In genomic region chr19:34320277-34320676, GRCh38 we compare ENCODE assay signal across 15 cellular contexts. TPM values are rescaled to one million over a fixed set of nuclear protein-coding genes. Genes with fewer than 3 reads are reported as not detected.
A peak's percentile ranks its signal among the peaks of the same experiment; 100 is the strongest.
DNase-seq lines count a peak whose midpoint lies in the region; ATAC-seq, FAIRE-seq and TF ChIP-seq lines count a peak whose summit lies in the region.
"Had no signal": no experiment of that assay in that cellular context is flagged by ENCODE, and none has a peak within 500 bp of the region (broad histone marks: within the 10 kb centered on the region; RNA-seq: fewer than 3 reads in every experiment).

No MANE protein-coding gene starts in this region.

- H3K9me3 ChIP-seq in endothelial cell of umbilical vein (replicated peaks; ENCODE audit: control insufficient read depth, insufficient read depth, low read length) = no peaks in the 10 kb centered on the region
- H3K9me3 ChIP-seq in tibial nerve = no peaks in the 10 kb centered on the region
- H3K9me3 ChIP-seq: lower lobe of right lung had no signal

- no peak overlapping the region for H3K4me3 Mint-ChIP-seq in neural crest cell
- H3K4me3 Mint-ChIP-seq: activated CD8-positive, alpha-beta T cell treated with anti-CD3 and anti-CD28 coated beads, Interleukin-2, amount 10 ng/mL, durations not matched to agents 7 days and 5 days had no signal

- peak; percentile 8 for FAIRE-seq in endothelial cell of umbilical vein (lab: Jason Lieb, UNC)
- FAIRE-seq: A204.1, GM12892 had no signal

- TF ChIP-seq CTCF in endothelial cell of umbilical vein (IDR thresholded peaks at IDR 0.05; ENCODE audit: extremely low read depth in 1 of 2, insufficient read depth in 1 of 2, low read depth in 1 of 2, low read length in 2 of 2) (no peak), neural crest cell (conservative IDR thresholded peaks at IDR 0.05) (no peak), tibial nerve (IDR thresholded peaks at IDR 0.05) (no peak)

- H3K27me3 Mint-ChIP-seq in neural crest cell (ENCODE audit: low read depth) = no peaks in the 10 kb centered on the region

- peak overlapping the region; percentile 58 for H3K27ac Mint-ChIP-seq in neural crest cell (ENCODE audit: unreplicated experiment)
- H3K27ac Mint-ChIP-seq: activated CD8-positive, alpha-beta T cell treated with anti-CD3 and anti-CD28 coated beads, Interleukin-2, amount 10 ng/mL, durations not matched to agents 7 days and 5 days had no signal

- H2AFZ ChIP-seq in endothelial cell of umbilical vein (ENCODE audit: low read depth, low read length) = no peak overlapping the region

- peaks cover 11% of the 10 kb centered on the region for H3K36me3 Mint-ChIP-seq in neural crest cell (ENCODE audit: low read depth)

- H3K4me1 Mint-ChIP-seq in neural crest cell = peaks cover 4% of the 10 kb centered on the region

- POLR2A ChIA-PET in endothelial cell of umbilical vein (lab: Charles Lee) = interaction anchor here (0.7 to 1.3 kb wide), 2 partner anchors 11 to 50 kb away, joined by 3 to 5 read pairs; no protein-coding TSS in a partner anchor

- TF ChIP-seq POLR2A in endothelial cell of umbilical vein (IDR thresholded peaks at IDR 0.05; ENCODE audit: low read depth, low read length) (no peak), tibial nerve (IDR thresholded peaks at IDR 0.05) (no peak)

- H3K27ac ChIP-seq in endothelial cell of umbilical vein (ENCODE audit: insufficient read depth, low read depth, low read length) = peak overlapping the region; percentile 98
- H3K27ac ChIP-seq in tibial nerve = peak overlapping the region in 3 of 4 donors; percentile 22 to 80 (median 50)
- H3K27ac ChIP-seq: lower lobe of right lung had no signal

- H4K20me1 ChIP-seq in endothelial cell of umbilical vein (replicated peaks; ENCODE audit: control insufficient read depth, extremely low read depth, insufficient read depth, low read length) = no peaks in the 10 kb centered on the region

- H3K4me3 ChIP-seq in endothelial cell of umbilical vein (replicated peaks in 1 of 3; ENCODE audit: insufficient read depth in 1 of 3, low read depth in 1 of 3, low read length in 3 of 3) (no peak overlapping the region), tibial nerve (no peak overlapping the region)
- H3K4me3 ChIP-seq: lower lobe of right lung had no signal

- CTCF ChIA-PET in endothelial cell of umbilical vein (lab: Charles Lee) = interaction anchor here (0.8 to 1.3 kb wide), 4 partner anchors 16 to 88 kb away, joined by 3 to 7 read pairs (median 4); no protein-coding TSS in a partner anchor

- H3K79me2 ChIP-seq in endothelial cell of umbilical vein (ENCODE audit: control insufficient read depth, insufficient read depth, low read length) = peaks cover 22% of the 10 kb centered on the region

- peaks cover 7 to 15% of the 10 kb centered on the region in 2 experiments for H3K36me3 ChIP-seq in endothelial cell of umbilical vein (ENCODE audit: control insufficient read depth in 2 of 2, extremely low read depth in 1 of 2, insufficient read depth in 2 of 2, low read length in 2 of 2)
- peaks cover 0 to 37% (median 3%) of the 10 kb centered on the region in 3 donors for H3K36me3 ChIP-seq in tibial nerve

- TSS peak; percentile 39 for BruUV-seq in endothelial cell of umbilical vein (replicated peaks; lab: Mats Ljungman, UMichigan)

- H3K4me2 ChIP-seq in endothelial cell of umbilical vein (ENCODE audit: insufficient read depth, low read length) = peak overlapping the region; percentile 72

- H3K4me1 ChIP-seq in endothelial cell of umbilical vein (ENCODE audit: control insufficient read depth, extremely low read depth, insufficient read depth, low read length) = peaks cover 49% of the 10 kb centered on the region
- peaks cover 0 to 44% (median 15%) of the 10 kb centered on the region in 4 donors for H3K4me1 ChIP-seq in tibial nerve

- H3K9me3 Mint-ChIP-seq in neural crest cell = no peaks in the 10 kb centered on the region

- H3K27me3 ChIP-seq in endothelial cell of umbilical vein (ENCODE audit: control insufficient read depth in 2 of 2, insufficient read depth in 2 of 2, low read length in 2 of 2) (no peaks in the 10 kb centered on the region), tibial nerve (no peaks in the 10 kb centered on the region)

- dilution Hi-C loops in endothelial cell of umbilical vein (cut with MboI; ENCODE audit: extremely low pct_ligation_motif_present, low sequenced_read_pairs) = loop anchor here (10.0 kb wide), 1 partner anchor 55 kb away; no protein-coding TSS in a partner anchor

- no peak for ATAC-seq in HG03457 (IDR thresholded peaks at IDR 0.05; ENCODE audit: unreplicated experiment)
- ATAC-seq: activated CD8-positive, alpha-beta T cell treated with anti-CD3 and anti-CD28 coated beads, Interleukin-2, amount 10 ng/mL, durations not matched to agents 7 days and 5 days; SK-N-SH treated with all-trans-retinoic acid at 6 μM for 48 hours had no signal

- 61 to 62% methylated on average over 7 of the region's 7 CpGs for WGBS in tibial nerve, 2 donors

- no peak for TF ChIP-seq EP300 in tibial nerve (IDR thresholded peaks at IDR 0.05)

- no peaks in the 10 kb centered on the region for H3K9me1 ChIP-seq in endothelial cell of umbilical vein (replicated peaks; ENCODE audit: control insufficient read depth, extremely low read depth, insufficient read depth, low read length)

- DNase-seq in activated effector memory CD4-positive, alpha-beta T cell treated with anti-CD3 and anti-CD28 coated beads, Interleukin-2, amount 50 U/mL, for 16 hours = peak; percentile 12
- DNase-seq in activated effector memory CD4-positive, alpha-beta T cell treated with Interleukin-2 at 50 U/mL for 16 hours = no peak
- DNase-seq in endothelial cell of umbilical vein (ENCODE audit: low read depth, low spot score) (peak; percentile 60), neural crest cell (ENCODE audit: low read depth, low spot score) (no peak), tibial nerve (ENCODE audit: low spot score in 2 of 2) (no peak), posterior vena cava (ENCODE audit: low spot score) (no peak)
- DNase-seq in stimulated activated CD4-positive, alpha-beta T cell treated with anti-CD3 and anti-CD28 coated beads, Interleukin-4, amount 100 ng/mL, for 24 hours = no peak
- DNase-seq: activated CD8-positive, alpha-beta T cell treated with anti-CD3 and anti-CD28 coated beads, Interleukin-2, amount 10 ng/mL, durations not matched to agents 7 days and 5 days; lower lobe of right lung; NCI-H1930; stimulated activated naive CD4-positive, alpha-beta T cell had no signal

- H3K9ac ChIP-seq in endothelial cell of umbilical vein (replicated peaks; ENCODE audit: extremely low read depth, insufficient read depth, low read length) = peak overlapping the region; percentile 74

- intact Hi-C loops in endothelial cell of umbilical vein (cut with micrococcal nuclease) (no loop called here), posterior vena cava (cut with DNase I) (no loop called here)

TF ChIP-seq in endothelial cell of umbilical vein, 7 proteins besides CTCF, POLR2A, EP300 and RAD21:
- no peak for TF ChIP-seq GATA2 (IDR thresholded peaks at IDR 0.05; ENCODE audit: insufficient read depth, insufficient read length, low read depth, low read length)
- TF ChIP-seq MAX (IDR thresholded peaks at IDR 0.05; ENCODE audit: insufficient read depth, insufficient read length) = no peak
- no peak for TF ChIP-seq MYC (IDR thresholded peaks at IDR 0.05; ENCODE audit: low read depth, low read length)
- TF ChIP-seq JUN (IDR thresholded peaks at IDR 0.05; ENCODE audit: borderline replicate concordance, insufficient read depth, insufficient read length, low read depth) = no peak
- TF ChIP-seq POLR2AphosphoS5 (IDR thresholded peaks at IDR 0.05; ENCODE audit: insufficient read depth, low read depth, low read length) = no peak
- TF ChIP-seq FOS (IDR thresholded peaks at IDR 0.05; ENCODE audit: borderline replicate concordance, insufficient read depth, low read length) = no peak
TF ChIP-seq in endothelial cell of umbilical vein: peak in this region for 0.

RNA-seq across cellular contexts. Expression of gene GPI, which starts 44.7 kb away (rescaled TPM):
- total RNA-seq in endothelial cell of umbilical vein = 245 and 273 TPM in 2 replicates
- polyA plus RNA-seq in endothelial cell of umbilical vein = 110 and 131 TPM in 2 replicates
- polyA plus RNA-seq in endothelial cell of umbilical vein (2011; cell fraction: cytosol; rRNA removed) = 137 and 144 TPM in 2 replicates
- polyA plus RNA-seq in endothelial cell of umbilical vein (2011; cell fraction: nucleus; rRNA removed) = 112 and 115 TPM in 2 replicates
- 238 and 247 TPM in 2 replicates for polyA plus RNA-seq in endothelial cell of umbilical vein (2012)
- polyA minus RNA-seq in endothelial cell of umbilical vein = 204 and 222 TPM in 2 replicates
- polyA minus RNA-seq in endothelial cell of umbilical vein (2011; cell fraction: cytosol; rRNA and poly(A)+ RNA removed) = 198 TPM
- 64.3 and 74.5 TPM in 2 replicates for polyA minus RNA-seq in endothelial cell of umbilical vein (2011; cell fraction: nucleus; rRNA and poly(A)+ RNA removed)
- 227 and 245 TPM in 2 replicates for total RNA-seq in neural crest cell
- total RNA-seq in tibial nerve = 100 to 1,000 TPM; 156 to 233 (median 177) TPM
- 100 to 1,000 TPM; 176 to 206 TPM for total RNA-seq in posterior vena cava

Comparison
In these comparisons a context has a peak if more than half of its experiments do, and no peak if none do; other contexts are left out.
1. DNase-seq: peak in activated effector memory CD4-positive, alpha-beta T cell treated with anti-CD3 and anti-CD28 coated beads, Interleukin-2, amount 50 U/mL, for 16 hours (single experiment) and endothelial cell of umbilical vein (single experiment); none in activated effector memory CD4-positive, alpha-beta T cell treated with Interleukin-2 at 50 U/mL for 16 hours (single experiment), neural crest cell (single experiment), tibial nerve (0 of 2), posterior vena cava (single experiment) and stimulated activated CD4-positive, alpha-beta T cell treated with anti-CD3 and anti-CD28 coated beads, Interleukin-4, amount 100 ng/mL, for 24 hours (single experiment).